Comparison of ENCODE assay signal across 1 cellular context in the genomic region with DNA sequence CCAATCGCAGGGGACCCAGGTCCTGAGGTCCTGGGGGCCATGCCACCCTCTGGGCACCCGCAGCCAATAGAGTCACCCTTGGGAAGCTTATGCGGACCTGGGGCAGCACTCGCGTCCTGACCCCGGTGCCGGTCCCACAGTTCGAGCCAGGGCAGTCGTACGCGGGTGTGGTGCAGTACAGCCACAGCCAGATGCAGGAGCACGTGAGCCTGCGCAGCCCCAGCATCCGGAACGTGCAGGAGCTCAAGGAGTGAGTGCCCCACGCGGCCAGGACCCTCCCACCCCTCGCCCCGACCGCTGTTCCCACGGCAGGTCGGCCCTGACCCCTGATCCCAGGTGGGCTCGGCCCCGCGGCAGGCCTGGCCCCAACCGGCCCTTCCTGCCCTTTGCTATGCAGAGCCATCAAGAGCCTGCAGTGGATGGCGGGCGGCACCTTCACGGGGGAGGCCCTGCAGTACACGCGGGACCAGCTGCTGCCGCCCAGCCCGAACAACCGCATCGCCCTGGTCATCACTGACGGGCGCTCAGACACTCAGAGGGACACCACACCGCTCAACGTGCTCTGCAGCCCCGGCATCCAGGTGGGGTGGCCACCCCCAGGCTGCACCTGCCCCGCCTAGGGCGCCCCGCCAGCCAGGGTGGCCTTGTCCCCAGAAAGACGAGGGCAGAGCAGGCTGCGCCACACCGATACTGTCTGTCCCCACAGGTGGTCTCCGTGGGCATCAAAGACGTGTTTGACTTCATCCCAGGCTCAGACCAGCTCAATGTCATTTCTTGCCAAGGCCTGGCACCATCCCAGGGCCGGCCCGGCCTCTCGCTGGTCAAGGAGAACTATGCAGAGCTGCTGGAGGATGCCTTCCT.
TF ChIP-seq lines count a peak whose summit lies in the region.

No MANE protein-coding gene starts in this region.

TF ChIP-seq in HepG2, 621 proteins besides CTCF, POLR2A, EP300 and RAD21:
- no peak for TF ChIP-seq GABPB1 (CRISPR knock-in tag; IDR thresholded peaks at IDR 0.05)
- no peak for TF ChIP-seq ZNF549 (CRISPR knock-in tag; IDR thresholded peaks at IDR 0.05)
- no peak for TF ChIP-seq ZNF7 (CRISPR knock-in tag; IDR thresholded peaks at IDR 0.05)
- TF ChIP-seq NR2F2 (IDR thresholded peaks at IDR 0.05; ENCODE audit: borderline replicate concordance, low read depth): no peak
